9 cellular contexts compared by ENCODE assay signal in the genomic region with DNA sequence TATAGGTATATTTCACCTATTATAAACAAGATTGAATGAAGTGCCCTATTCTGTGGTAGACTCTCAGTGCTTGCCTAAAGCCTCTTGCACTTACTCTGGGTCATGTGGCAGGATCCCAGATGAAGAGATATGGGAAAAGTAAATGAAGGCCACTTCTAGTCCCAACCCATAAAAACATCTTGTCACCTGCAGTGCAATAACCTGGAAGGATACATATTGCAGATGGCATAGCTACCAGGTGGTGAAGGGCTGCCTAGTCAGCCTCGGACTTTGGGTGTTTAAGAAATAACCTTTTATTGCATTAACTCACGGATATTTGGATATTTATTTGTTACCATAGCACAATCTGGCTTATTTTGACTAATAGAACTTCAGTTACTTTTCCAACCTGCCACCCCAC.
"Had no signal": no experiment of that assay in that cellular context is flagged by ENCODE, and none has a peak within 500 bp of the region (broad histone marks: within the 10 kb centered on the region; RNA-seq: fewer than 3 reads in every experiment).

No MANE protein-coding gene starts in this region.

- H3K27ac ChIP-seq: GM23248 had no signal

- H2AFZ ChIP-seq: GM23248 had no signal

- H3K9me3 ChIP-seq: HAP-1 had no signal

- H3K4me1 ChIP-seq: HAP-1 had no signal

- H3K9ac ChIP-seq: GM23248 had no signal

- H3K36me3 ChIP-seq: HAP-1 had no signal

- DNase-seq: GM23248, GOT3, H7, HFFc6, IMR-90, KG1 had no signal

- H3K4me3 ChIP-seq: GM23248, HAP-1, K562 had no signal

- ATAC-seq: HCT116, K562 had no signal
